ENCODE assay signal across 21 cellular contexts in genomic region chr21:34345892-34346291, GRCh38. TPM values are rescaled to one million over a fixed set of nuclear protein-coding genes. Genes with fewer than 3 reads are reported as not detected.
DNase-seq lines count a peak whose midpoint lies in the region; ATAC-seq, FAIRE-seq and TF ChIP-seq lines count a peak whose summit lies in the region.
"Had no signal": no experiment of that assay in that cellular context is flagged by ENCODE, and none has a peak within 500 bp of the region (broad histone marks: within the 10 kb centered on the region; RNA-seq: fewer than 3 reads in every experiment).

No MANE protein-coding gene starts in this region.

- no peak for TF ChIP-seq CTCF in AG04450 (IDR thresholded peaks at IDR 0.05; ENCODE audit: low read depth, low read length)
- TF ChIP-seq CTCF in astrocyte (IDR thresholded peaks at IDR 0.05; ENCODE audit: insufficient read depth, low read depth, low read length) = no peak
- TF ChIP-seq CTCF in left ventricle myocardium inferior (IDR thresholded peaks at IDR 0.05; ENCODE audit: borderline replicate concordance) = no peak
- TF ChIP-seq CTCF in PC-9 (conservative IDR thresholded peaks at IDR 0.05) = no peak

- H3K9me3 ChIP-seq in AG04450 (ENCODE audit: control insufficient read depth, insufficient read depth, low read length) = 0 out of 2 replicates have a peak, but pooled peaks cover 8% of the 10 kb centered on the region
- no peaks in the 10 kb centered on the region for H3K9me3 ChIP-seq in astrocyte (ENCODE audit: insufficient read depth, low read depth, low read length)
- H3K9me3 ChIP-seq in left ventricle myocardium inferior (replicated peaks) = no peaks in the 10 kb centered on the region
- no peaks in the 10 kb centered on the region for H3K9me3 ChIP-seq in PC-9 (ENCODE audit: insufficient read depth, low read depth)
- H3K9me3 ChIP-seq: A549, adrenal gland had no signal

- H3K4me2 ChIP-seq in astrocyte (ENCODE audit: low read length) (peak overlapping the region; percentile 3), PC-9 (no peak overlapping the region)
- H3K4me2 ChIP-seq: A549, KMS-11 had no signal

- H3K9ac ChIP-seq in astrocyte (ENCODE audit: low read length) = no peak overlapping the region
- H3K9ac ChIP-seq in rectal smooth muscle tissue (ENCODE audit: low read length) = no peak overlapping the region
- H3K9ac ChIP-seq: KMS-11 had no signal

- H2AFZ ChIP-seq in astrocyte (ENCODE audit: low read depth, low read length) (no peak overlapping the region), PC-9 (no peak overlapping the region)

- H3K4me1 ChIP-seq in astrocyte (ENCODE audit: insufficient read depth, low read length) (peaks cover 6% of the 10 kb centered on the region), left ventricle myocardium inferior (peaks cover 33% of the 10 kb centered on the region), rectal smooth muscle tissue (ENCODE audit: control insufficient read depth, insufficient read depth, low read length) (peaks cover 15% of the 10 kb centered on the region), PC-9 (replicated peaks; ENCODE audit: insufficient read depth) (no peaks in the 10 kb centered on the region)
- H3K4me1 ChIP-seq: A549, adrenal gland had no signal

- intact Hi-C loops in left ventricle myocardium inferior (cut with micrococcal nuclease) (loop anchor here (5.0 kb wide), 1 partner anchor 424 kb away; no protein-coding TSS in a partner anchor), PC-9 (cut with micrococcal nuclease; ENCODE audit: unreplicated experiment) (no loop called here)

- H3K9me2 ChIP-seq in PC-9 (ENCODE audit: insufficient read depth) = no peaks in the 10 kb centered on the region

- no peaks in the 10 kb centered on the region for H3F3A ChIP-seq in PC-9 (ENCODE audit: insufficient read depth, low read depth)

- H3K4me3 ChIP-seq in AG04450 (ENCODE audit: low read depth, low read length) (no peak overlapping the region), astrocyte (ENCODE audit: insufficient read depth, low read depth, low read length) (no peak overlapping the region), left ventricle myocardium inferior (no peak overlapping the region), rectal smooth muscle tissue (ENCODE audit: low read length) (no peak overlapping the region), PC-9 (no peak overlapping the region)
- H3K4me3 ChIP-seq: A549, adrenal gland had no signal

- H3K79me2 ChIP-seq in astrocyte (ENCODE audit: insufficient read depth, low read length) = no peaks in the 10 kb centered on the region
- no peaks in the 10 kb centered on the region for H3K79me2 ChIP-seq in PC-9 (ENCODE audit: low read depth)

- H3K36me3 Mint-ChIP-seq in astrocyte (ENCODE audit: low read depth, unreplicated experiment) = no peaks in the 10 kb centered on the region
- H3K36me3 Mint-ChIP-seq: naive B cell; stimulated activated naive B cell treated with anti-CD40 and anti-IgM and Interleukin-4, amounts not matched to agents 10 μg/mL and 1 μg/mL and 100 μg/mL, for 72 hours had no signal

- no peak overlapping the region for H3K4me3 Mint-ChIP-seq in astrocyte (ENCODE audit: unreplicated experiment)
- H3K4me3 Mint-ChIP-seq: naive B cell; stimulated activated naive B cell treated with anti-CD40 and anti-IgM and Interleukin-4, amounts not matched to agents 10 μg/mL and 1 μg/mL and 100 μg/mL, for 72 hours had no signal

- DNase-seq in AG04450 (ENCODE audit: low read depth, low spot score) = peak; percentile 50
- no peak for DNase-seq in astrocyte (ENCODE audit: low read depth)
- no peak for DNase-seq in left ventricle myocardium inferior
- DNase-seq in PC-9 = no peak
- DNase-seq: activated T-cell treated with anti-CD3 and anti-CD28 coated beads for 4 hours; GDM1; naive B cell; NCI-H146; NCI-H510A treated with DMSO at 0.1 percent for 48 hours; stimulated activated naive B cell treated with anti-CD40 and anti-IgM and Interleukin-4, amounts not matched to agents 10 μg/mL and 1 μg/mL and 100 μg/mL, for 72 hours; T-helper 1 cell had no signal

- no peak for FAIRE-seq in astrocyte (lab: Jason Lieb, UNC)
- FAIRE-seq: A549, RCC 7860 had no signal

- H3K27me3 ChIP-seq in AG04450 (ENCODE audit: control insufficient read depth, insufficient read depth, low read length) (no peaks in the 10 kb centered on the region), astrocyte (ENCODE audit: insufficient read depth, low read length) (peaks cover 5% of the 10 kb centered on the region), left ventricle myocardium inferior (ENCODE audit: low read depth) (no peaks in the 10 kb centered on the region), rectal smooth muscle tissue (ENCODE audit: control insufficient read depth, insufficient read depth, low read length) (no peaks in the 10 kb centered on the region), PC-9 (ENCODE audit: insufficient read depth, low read depth) (no peaks in the 10 kb centered on the region)
- H3K27me3 ChIP-seq: adrenal gland had no signal

- peak overlapping the region; percentile 68 for H3K27ac ChIP-seq in AG04450 (ENCODE audit: low read depth, low read length)
- no peak overlapping the region for H3K27ac ChIP-seq in astrocyte (ENCODE audit: low read depth, low read length)
- H3K27ac ChIP-seq in left ventricle myocardium inferior (replicated peaks) = peak overlapping the region; percentile 62
- H3K27ac ChIP-seq in rectal smooth muscle tissue (ENCODE audit: low read depth, low read length) = peak overlapping the region; percentile 59
- H3K27ac ChIP-seq in PC-9 = no peak overlapping the region
- H3K27ac ChIP-seq: A549, KMS-11 had no signal

- H4K20me1 ChIP-seq in astrocyte (ENCODE audit: insufficient read depth, low read length) (no peaks in the 10 kb centered on the region), PC-9 (ENCODE audit: insufficient read depth) (no peaks in the 10 kb centered on the region)

- H3K4me1 Mint-ChIP-seq in astrocyte (ENCODE audit: low read depth, unreplicated experiment) = no peaks in the 10 kb centered on the region

- CTCF ChIA-PET in AG04450 (lab: Charles Lee) = interaction anchor here (0.5 to 5.2 kb wide), 2 partner anchors 348 to 422 kb away, joined by 4 to 97 read pairs; no protein-coding TSS in a partner anchor
- CTCF ChIA-PET in PC-9 (lab: Charles Lee) = no interaction called here

- no peaks in the 10 kb centered on the region for H3K36me3 ChIP-seq in astrocyte (ENCODE audit: insufficient read depth, low read length)
- no peaks in the 10 kb centered on the region for H3K36me3 ChIP-seq in left ventricle myocardium inferior
- H3K36me3 ChIP-seq in rectal smooth muscle tissue (ENCODE audit: control insufficient read depth, insufficient read depth, low read length) = no peaks in the 10 kb centered on the region
- no peaks in the 10 kb centered on the region for H3K36me3 ChIP-seq in PC-9 (ENCODE audit: low read depth)
- H3K36me3 ChIP-seq: adrenal gland had no signal

- peaks cover 12% of the 10 kb centered on the region for H3K27me3 Mint-ChIP-seq in astrocyte (ENCODE audit: low read depth, unreplicated experiment)

- peaks cover 2% of the 10 kb centered on the region for H3K9me3 Mint-ChIP-seq in astrocyte (ENCODE audit: unreplicated experiment)
- H3K9me3 Mint-ChIP-seq: naive B cell; stimulated activated naive B cell treated with anti-CD40 and anti-IgM and Interleukin-4, amounts not matched to agents 10 μg/mL and 1 μg/mL and 100 μg/mL, for 72 hours had no signal

- POLR2A ChIA-PET in AG04450 (lab: Yijun Ruan, JAX) = interaction anchor here (1.4 kb wide), 1 partner anchor 9 kb away, joined by 6 read pairs; no protein-coding TSS in a partner anchor
- POLR2A ChIA-PET in PC-9 (lab: Charles Lee; ENCODE audit: unreplicated experiment) = no interaction called here

- H3K27ac Mint-ChIP-seq in astrocyte (ENCODE audit: unreplicated experiment) = no peak overlapping the region
- H3K27ac Mint-ChIP-seq: stimulated activated naive B cell treated with anti-CD40 and anti-IgM and Interleukin-4, amounts not matched to agents 10 μg/mL and 1 μg/mL and 100 μg/mL, for 72 hours had no signal

- ATAC-seq in GM19467 (IDR thresholded peaks at IDR 0.05; ENCODE audit: unreplicated experiment) (no peak), HG02840 (IDR thresholded peaks at IDR 0.05; ENCODE audit: low FRiP score, unreplicated experiment) (no peak), HG03378 (IDR thresholded peaks at IDR 0.05; ENCODE audit: unreplicated experiment) (no peak)
- ATAC-seq: A549; stimulated activated naive B cell treated with anti-CD40 and anti-IgM and Interleukin-4, amounts not matched to agents 10 μg/mL and 1 μg/mL and 100 μg/mL, for 72 hours had no signal

- BruUV-seq in PC-9 (replicated peaks; lab: Mats Ljungman, UMichigan) = no TSS peak

RNA-seq across cellular contexts. Expression of gene KCNE2, which starts 17.9 kb away (rescaled TPM):
- polyA plus RNA-seq in AG04450 (2011; rRNA removed) = not detected in 2 replicates
- not detected in 2 replicates for polyA minus RNA-seq in AG04450 (2011; rRNA and poly(A)+ RNA removed)
- 0.27 TPM in 1 of 2 replicates, not detected in the other for total RNA-seq in astrocyte
- not detected for total RNA-seq in left ventricle myocardium inferior
- not detected in 2 replicates for total RNA-seq in PC-9 (2021)
- total RNA-seq: glomerular endothelial cell, kidney epithelial cell had no signal
- polyA plus RNA-seq: A549 had no signal

RNA-seq across cellular contexts. Expression of gene SMIM11, which starts 29.4 kb away (rescaled TPM):
- 7.5 and 15.1 TPM in 2 replicates for polyA plus RNA-seq in AG04450 (2011; rRNA removed)
- polyA minus RNA-seq in AG04450 (2011; rRNA and poly(A)+ RNA removed) = 4.4 and 6.5 TPM in 2 replicates
- 1.6 and 6.2 TPM in 2 replicates for total RNA-seq in astrocyte
- 25.1 TPM for total RNA-seq in left ventricle myocardium inferior
- total RNA-seq in PC-9 (2021) = 3.1 and 18.1 TPM in 2 replicates

Comparison
In these comparisons a context has a peak if more than half of its experiments do, and no peak if none do; other contexts are left out.
1. H3K27ac ChIP-seq: peak in AG04450 (single experiment), left ventricle myocardium inferior (single experiment) and rectal smooth muscle tissue (single experiment); none in astrocyte (single experiment) and PC-9 (single experiment).